In the genomic region with DNA sequence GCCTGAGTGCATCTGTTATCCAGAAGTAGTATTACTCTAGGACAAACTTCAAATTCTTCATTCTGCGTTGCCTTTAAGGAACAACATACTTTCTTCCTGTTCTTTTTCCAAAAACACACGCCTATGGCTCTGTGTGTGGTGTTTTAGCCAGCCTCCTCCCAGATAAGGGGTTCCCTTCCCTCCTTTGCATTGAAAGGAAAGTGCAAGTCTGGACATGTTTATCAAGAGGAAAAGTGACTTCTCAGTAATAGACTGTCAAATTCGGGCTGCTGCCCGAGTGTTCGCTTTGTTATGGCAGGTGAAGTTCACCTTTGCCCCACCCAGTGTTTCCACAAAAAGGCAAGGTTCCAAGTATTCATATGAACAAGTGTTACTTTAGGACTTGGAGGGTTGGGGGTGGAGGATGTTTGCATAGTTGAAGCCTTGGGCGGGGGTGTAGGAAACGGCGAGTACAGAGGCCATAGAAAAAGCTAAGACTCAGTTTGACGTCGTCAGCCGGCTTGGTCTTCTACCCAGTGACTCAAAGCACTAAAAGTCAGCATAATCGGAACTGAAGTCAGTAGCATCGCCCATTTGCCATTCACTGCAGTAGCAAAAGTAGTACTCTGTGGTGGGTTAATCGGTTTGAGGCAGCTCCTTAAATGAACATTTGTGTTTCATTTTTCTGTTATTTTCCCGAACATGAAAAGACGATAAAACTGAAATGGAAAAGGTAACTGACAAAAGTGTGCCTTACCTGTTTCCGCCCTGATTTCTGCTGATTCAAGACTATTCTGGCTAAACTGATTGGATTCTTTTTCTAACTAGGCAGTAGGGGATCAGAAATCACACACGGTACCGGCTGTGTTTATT, we compare ENCODE assay signal across 1 cellular context.
TF ChIP-seq lines count a peak whose summit lies in the region.

No MANE protein-coding gene starts in this region.

TF ChIP-seq in K562, 482 proteins besides CTCF, POLR2A, EP300 and RAD21 (continued from another document):
- TF ChIP-seq, protein P1, sequence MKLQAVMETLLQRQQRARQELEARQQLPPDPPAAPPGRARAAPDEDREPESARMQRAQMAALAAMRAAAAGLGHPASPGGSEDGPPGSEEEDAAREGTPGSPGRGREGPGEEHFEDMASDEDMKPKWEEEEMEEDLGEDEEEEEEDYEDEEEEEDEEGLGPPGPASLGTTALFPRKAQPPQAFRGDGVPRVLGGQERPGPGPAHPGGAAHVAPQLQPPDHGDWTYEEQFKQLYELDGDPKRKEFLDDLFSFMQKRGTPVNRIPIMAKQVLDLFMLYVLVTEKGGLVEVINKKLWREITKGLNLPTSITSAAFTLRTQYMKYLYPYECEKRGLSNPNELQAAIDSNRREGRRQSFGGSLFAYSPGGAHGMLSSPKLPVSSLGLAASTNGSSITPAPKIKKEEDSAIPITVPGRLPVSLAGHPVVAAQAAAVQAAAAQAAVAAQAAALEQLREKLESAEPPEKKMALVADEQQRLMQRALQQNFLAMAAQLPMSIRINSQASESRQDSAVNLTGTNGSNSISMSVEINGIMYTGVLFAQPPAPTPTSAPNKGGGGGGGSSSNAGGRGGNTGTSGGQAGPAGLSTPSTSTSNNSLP (IDR thresholded peaks at IDR 0.05; ENCODE audit: borderline replicate concordance, low read depth, low read length), result 0 out of 2 replicates have a peak, but pooled peaks have one; percentile 34
- TF ChIP-seq RBBP5 (IDR thresholded peaks at IDR 0.05; ENCODE audit: borderline replicate concordance, insufficient read depth, low read length, poor library complexity, severe bottlenecking) (peak; percentile 0), ZNF316 (IDR thresholded peaks at IDR 0.05) (peak; percentile 84), NFRKB (IDR thresholded peaks at IDR 0.05; ENCODE audit: low read depth) (peak; percentile 46; the same call in 1 of the 2 replicates), SOX6 (IDR thresholded peaks at IDR 0.05) (peak; percentile 14; the same call in 1 of the 2 replicates), RB1 (IDR thresholded peaks at IDR 0.05; ENCODE audit: low read depth) (no peak), RBFOX2 (IDR thresholded peaks at IDR 0.05; ENCODE audit: low read depth, low read length) (0 out of 2 replicates have a peak, but pooled peaks have one; percentile 29), HIVEP1 (CRISPR knock-in tag; IDR thresholded peaks at IDR 0.05) (0 out of 2 replicates have a peak, but pooled peaks have one; percentile 18), KAT2B (IDR thresholded peaks at IDR 0.05; ENCODE audit: low read depth, low read length) (no peak), GTF3C2 (IDR thresholded peaks at IDR 0.05; ENCODE audit: borderline replicate concordance, extremely low read depth, insufficient read length) (no peak), ZNF212 (CRISPR knock-in tag; IDR thresholded peaks at IDR 0.05) (no peak), JUND (IDR thresholded peaks at IDR 0.05; ENCODE audit: borderline replicate concordance, low read depth, low read length) (peak; percentile 3; the same call in 1 of the 2 replicates), JUND (tag; IDR thresholded peaks at IDR 0.05; ENCODE audit: borderline replicate concordance, low read depth, low read length) (no peak), ID3 (CRISPR knock-in tag; IDR thresholded peaks at IDR 0.05) (no peak), ID3 (tag; IDR thresholded peaks at IDR 0.05) (peak; percentile 70; the same call in 1 of the 2 replicates), ZBTB9 (CRISPR knock-in tag; IDR thresholded peaks at IDR 0.05) (peak; percentile 16; the same call in 1 of the 2 replicates), NFXL1 (CRISPR knock-in tag; IDR thresholded peaks at IDR 0.05) (no peak), FOXP4 (CRISPR knock-in tag; IDR thresholded peaks at IDR 0.05; ENCODE audit: borderline replicate concordance) (no peak), NFIC (IDR thresholded peaks at IDR 0.05) (peak; percentile 51; the same call in 1 of the 2 replicates), STAG1 (CRISPR knock-in tag; IDR thresholded peaks at IDR 0.05; ENCODE audit: borderline replicate concordance) (no peak), CTBP1 (IDR thresholded peaks at IDR 0.05; ENCODE audit: borderline replicate concordance) (peak; percentile 27; the same call in 1 of the 2 replicates), RCOR1 (IDR thresholded peaks at IDR 0.05; ENCODE audit: borderline replicate concordance in 1 of 2, low read depth in 2 of 2, low read length in 2 of 2) (peak in 1 of 2 experiments; percentile 33; a peak in 1 of 4 replicates), NR3C1 (CRISPR knock-in tag; IDR thresholded peaks at IDR 0.05) (no peak), E2F3 (CRISPR knock-in tag; IDR thresholded peaks at IDR 0.05) (no peak), CBX3 (IDR thresholded peaks at IDR 0.05; ENCODE audit: borderline replicate concordance in 1 of 2, low read length in 2 of 2) (peak in 1 of 2 experiments; percentile 13; a peak in 1 of 3 replicates), ZNF395 (CRISPR knock-in tag; IDR thresholded peaks at IDR 0.05) (peak; percentile 72; the same call in 1 of the 2 replicates), KAT8 (IDR thresholded peaks at IDR 0.05; ENCODE audit: low read depth) (no peak), L3MBTL2 (IDR thresholded peaks at IDR 0.05) (no peak; the same call in 1 of the 2 replicates), MAFF (IDR thresholded peaks at IDR 0.05; ENCODE audit: low read length) (peak; percentile 11; the same call in 1 of the 2 replicates), ZKSCAN8 (CRISPR knock-in tag; IDR thresholded peaks at IDR 0.05) (0 out of 2 replicates have a peak, but pooled peaks have one; percentile 15)
- TF ChIP-seq, protein P2, sequence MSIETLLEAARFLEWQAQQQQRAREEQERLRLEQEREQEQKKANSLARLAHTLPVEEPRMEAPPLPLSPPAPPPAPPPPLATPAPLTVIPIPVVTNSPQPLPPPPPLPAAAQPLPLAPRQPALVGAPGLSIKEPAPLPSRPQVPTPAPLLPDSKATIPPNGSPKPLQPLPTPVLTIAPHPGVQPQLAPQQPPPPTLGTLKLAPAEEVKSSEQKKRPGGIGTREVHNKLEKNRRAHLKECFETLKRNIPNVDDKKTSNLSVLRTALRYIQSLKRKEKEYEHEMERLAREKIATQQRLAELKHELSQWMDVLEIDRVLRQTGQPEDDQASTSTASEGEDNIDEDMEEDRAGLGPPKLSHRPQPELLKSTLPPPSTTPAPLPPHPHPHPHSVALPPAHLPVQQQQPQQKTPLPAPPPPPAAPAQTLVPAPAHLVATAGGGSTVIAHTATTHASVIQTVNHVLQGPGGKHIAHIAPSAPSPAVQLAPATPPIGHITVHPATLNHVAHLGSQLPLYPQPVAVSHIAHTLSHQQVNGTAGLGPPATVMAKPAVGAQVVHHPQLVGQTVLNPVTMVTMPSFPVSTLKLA (conservative IDR thresholded peaks at IDR 0.05), result 0 out of 4 replicates have a peak, but pooled peaks of 1 of the 2 experiments have one; percentile 12
- TF ChIP-seq, protein P3, sequence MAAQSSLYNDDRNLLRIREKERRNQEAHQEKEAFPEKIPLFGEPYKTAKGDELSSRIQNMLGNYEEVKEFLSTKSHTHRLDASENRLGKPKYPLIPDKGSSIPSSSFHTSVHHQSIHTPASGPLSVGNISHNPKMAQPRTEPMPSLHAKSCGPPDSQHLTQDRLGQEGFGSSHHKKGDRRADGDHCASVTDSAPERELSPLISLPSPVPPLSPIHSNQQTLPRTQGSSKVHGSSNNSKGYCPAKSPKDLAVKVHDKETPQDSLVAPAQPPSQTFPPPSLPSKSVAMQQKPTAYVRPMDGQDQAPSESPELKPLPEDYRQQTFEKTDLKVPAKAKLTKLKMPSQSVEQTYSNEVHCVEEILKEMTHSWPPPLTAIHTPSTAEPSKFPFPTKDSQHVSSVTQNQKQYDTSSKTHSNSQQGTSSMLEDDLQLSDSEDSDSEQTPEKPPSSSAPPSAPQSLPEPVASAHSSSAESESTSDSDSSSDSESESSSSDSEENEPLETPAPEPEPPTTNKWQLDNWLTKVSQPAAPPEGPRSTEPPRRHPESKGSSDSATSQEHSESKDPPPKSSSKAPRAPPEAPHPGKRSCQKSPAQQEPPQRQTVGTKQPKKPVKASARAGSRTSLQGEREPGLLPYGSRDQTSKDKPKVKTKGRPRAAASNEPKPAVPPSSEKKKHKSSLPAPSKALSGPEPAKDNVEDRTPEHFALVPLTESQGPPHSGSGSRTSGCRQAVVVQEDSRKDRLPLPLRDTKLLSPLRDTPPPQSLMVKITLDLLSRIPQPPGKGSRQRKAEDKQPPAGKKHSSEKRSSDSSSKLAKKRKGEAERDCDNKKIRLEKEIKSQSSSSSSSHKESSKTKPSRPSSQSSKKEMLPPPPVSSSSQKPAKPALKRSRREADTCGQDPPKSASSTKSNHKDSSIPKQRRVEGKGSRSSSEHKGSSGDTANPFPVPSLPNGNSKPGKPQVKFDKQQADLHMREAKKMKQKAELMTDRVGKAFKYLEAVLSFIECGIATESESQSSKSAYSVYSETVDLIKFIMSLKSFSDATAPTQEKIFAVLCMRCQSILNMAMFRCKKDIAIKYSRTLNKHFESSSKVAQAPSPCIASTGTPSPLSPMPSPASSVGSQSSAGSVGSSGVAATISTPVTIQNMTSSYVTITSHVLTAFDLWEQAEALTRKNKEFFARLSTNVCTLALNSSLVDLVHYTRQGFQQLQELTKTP (IDR thresholded peaks at IDR 0.05; ENCODE audit: low read depth in 1 of 2, partially characterized antibody in 2 of 2), result peak; percentile 26 to 29
